Comparison of ENCODE assay signal across 8 cellular contexts in the genomic region with DNA sequence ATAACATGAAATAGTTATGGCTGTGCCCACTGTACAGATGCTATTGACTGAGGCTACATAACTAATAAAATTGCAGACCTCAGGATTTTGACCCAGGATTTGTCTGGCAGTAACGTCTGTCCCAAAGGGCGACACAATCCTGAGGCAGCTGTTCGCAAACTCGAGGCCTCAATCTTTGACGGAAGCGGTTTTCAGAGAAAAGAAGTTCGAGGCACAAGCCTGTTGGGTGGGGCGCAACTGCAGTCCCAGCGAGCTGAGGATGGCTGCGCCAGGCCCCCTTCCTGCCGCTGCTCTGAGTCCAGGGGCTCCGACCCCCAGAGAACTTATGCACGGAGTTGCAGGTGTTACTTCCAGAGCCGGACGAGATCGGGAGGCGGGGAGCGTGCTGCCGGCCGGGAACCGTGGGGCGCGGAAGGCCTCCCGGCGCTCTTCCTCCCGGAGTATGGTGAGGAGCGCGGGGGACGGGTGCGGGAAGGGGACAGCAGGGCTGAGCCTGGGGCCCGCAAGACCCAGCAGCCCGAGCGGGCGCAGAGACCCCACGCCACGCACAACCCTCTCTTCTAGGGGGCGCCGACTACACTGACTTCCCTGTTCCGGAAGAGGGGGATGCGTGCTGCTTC. TPM values are rescaled to one million over a fixed set of nuclear protein-coding genes. Genes with fewer than 3 reads are reported as not detected.
DNase-seq lines count a peak whose midpoint lies in the region; ATAC-seq, FAIRE-seq and TF ChIP-seq lines count a peak whose summit lies in the region.

A gene (plus strand): TSS at position 242 of the 620 bp plus-strand sequence. CDS start 18 bp downstream, at position 260.

- no peak for TF ChIP-seq EP300 in HepG2 (IDR thresholded peaks at IDR 0.05; ENCODE audit: low read depth in 2 of 2, low read length in 2 of 2)
- TF ChIP-seq EP300 in HepG2 (CRISPR knock-in tag; IDR thresholded peaks at IDR 0.05; ENCODE audit: borderline replicate concordance): no peak

- FAIRE-seq in HepG2 (lab: Jason Lieb, UNC): no peak

- H3K36me3 ChIP-seq in liver (ENCODE audit: control insufficient read depth in 4 of 4, insufficient read depth in 3 of 4, low read depth in 1 of 4, low read length in 3 of 4) (peaks cover 0 to 5% (median under 1%) of the 10 kb centered on the region in 4 donors), HepG2 (replicated peaks in 1 of 2; ENCODE audit: control insufficient read depth in 1 of 2, insufficient read depth in 2 of 2, low read length in 2 of 2) (no peaks in the 10 kb centered on the region), iPS-18a (ENCODE audit: control insufficient read depth, low read depth, low read length) (no peaks in the 10 kb centered on the region)

- CTCF ChIA-PET in HepG2 (lab: Yijun Ruan, JAX; ENCODE audit: low intra/inter-chr PET ratio, low total read pairs): no interaction called here

- BruUV-seq in HepG2 (replicated peaks; lab: Mats Ljungman, UMichigan): no TSS peak

- TF ChIP-seq CTCF in liver (IDR thresholded peaks at IDR 0.05; ENCODE audit: low read depth, low read length, missing input control) (no peak), HepG2 (CRISPR knock-in tag; IDR thresholded peaks at IDR 0.05) (no peak)

- ATAC-seq in HepG2 (no peak), GM18517 (IDR thresholded peaks at IDR 0.05; ENCODE audit: unreplicated experiment) (no peak)

- no peak within 1 kb of the TSS for H2AFZ ChIP-seq in HepG2 (ENCODE audit: low read length)

- TF ChIP-seq RAD21 in liver (IDR thresholded peaks at IDR 0.05): no peak
- TF ChIP-seq RAD21 in HepG2 (CRISPR knock-in tag; IDR thresholded peaks at IDR 0.05): no peak

- peak within 1 kb of the TSS in 1 of 2 donors; percentile 36 for H3K9ac ChIP-seq in liver (ENCODE audit: low read depth in 1 of 2, low read length in 2 of 2)
- no peak within 1 kb of the TSS for H3K9ac ChIP-seq in HepG2 (ENCODE audit: insufficient read depth, low read depth, low read length)
- H3K9ac ChIP-seq in iPS-18a (ENCODE audit: low read length): no peak within 1 kb of the TSS

- POLR2A ChIA-PET in HepG2 (lab: Yijun Ruan, JAX): no interaction called here

- peaks cover 4 to 12% (median 9%) of the 10 kb centered on the region in 4 donors for H3K4me1 ChIP-seq in liver (ENCODE audit: control insufficient read depth in 4 of 4, insufficient read depth in 4 of 4, low read length in 3 of 4)
- peaks cover 24% of the 10 kb centered on the region for H3K4me1 ChIP-seq in HepG2 (ENCODE audit: insufficient read depth, low read length)
- H3K4me1 ChIP-seq in iPS-18a (ENCODE audit: control insufficient read depth, low read depth, low read length): peaks cover 5% of the 10 kb centered on the region

- H4K20me1 ChIP-seq in HepG2 (ENCODE audit: insufficient read depth, low read length): no peaks in the 10 kb centered on the region

- 20% methylated on average over 40 of the region's 40 CpGs for WGBS in liver
- WGBS in HepG2 (ENCODE audit: low lambda C conversion rate): 85% methylated on average over 19 of the region's 40 CpGs

- intact Hi-C loops in HepG2 (cut with micrococcal nuclease; ENCODE audit: unreplicated experiment): no loop called here

- no peaks in the 10 kb centered on the region for H3K79me2 ChIP-seq in HepG2 (ENCODE audit: insufficient read depth, low read length)

- H3K9me3 ChIP-seq in liver (ENCODE audit: control insufficient read depth in 4 of 4, low read length in 3 of 4): peaks cover 0 to 7% (median 4%) of the 10 kb centered on the region in 4 donors
- H3K9me3 ChIP-seq in HepG2 (ENCODE audit: low read length): peaks cover 13% of the 10 kb centered on the region
- H3K9me3 ChIP-seq in iPS-18a (ENCODE audit: control insufficient read depth, low read depth, low read length): peaks cover 10% of the 10 kb centered on the region

- in situ Hi-C loops in HepG2 (cut with HindIII; ENCODE audit: extremely low pct_ligation_motif_present, low pct_unique_long_range_greater_than_20kb): no loop called here

- no peaks in the 10 kb centered on the region for H3K27me3 ChIP-seq in liver (ENCODE audit: control insufficient read depth in 4 of 4, insufficient read depth in 4 of 4, low read length in 3 of 4)
- H3K27me3 ChIP-seq in HepG2 (ENCODE audit: control insufficient read depth in 1 of 2, insufficient read depth in 2 of 2, low read length in 2 of 2): no peaks in the 10 kb centered on the region
- peaks cover 18% of the 10 kb centered on the region for H3K27me3 ChIP-seq in iPS-18a (ENCODE audit: control insufficient read depth, insufficient read depth, low read length)

- H3K4me2 ChIP-seq in HepG2 (ENCODE audit: low read depth, low read length): no peak within 1 kb of the TSS

- H3K4me3 ChIP-seq in liver (ENCODE audit: low read depth in 1 of 3, low read length in 3 of 3): peak within 1 kb of the TSS; percentile 33 to 57 (median 45)
- no peak within 1 kb of the TSS for H3K4me3 ChIP-seq in HepG2 (replicated peaks in 1 of 3; ENCODE audit: insufficient read depth in 1 of 3, low read depth in 2 of 3, low read length in 3 of 3)
- H3K4me3 ChIP-seq in iPS-18a (ENCODE audit: low read length): peak within 1 kb of the TSS; percentile 49

- DNase-seq in HepG2 (ENCODE audit: low spot score) (no peak), NCI-H128 (lab: John Stamatoyannopoulos, UW; ENCODE audit: unreplicated experiment) (no peak), cerebellar cortex (ENCODE audit: low spot score) (no peak)
- peak; percentile 38 for DNase-seq in activated naive CD4-positive, alpha-beta T cell treated with anti-CD3 and anti-CD28 coated beads, Interleukin-2, amount 50 U/mL, for 16 hours
- peak; percentile 31 for DNase-seq in stimulated activated CD4-positive, alpha-beta T cell treated with anti-CD3 and anti-CD28 coated beads, Interleukin-4, amount 100 ng/mL, for 1 hour

- H3K27ac ChIP-seq in liver (ENCODE audit: low read depth in 1 of 2, low read length in 2 of 2) (no peak within 1 kb of the TSS), HepG2 (ENCODE audit: extremely low read length, insufficient read depth, low read length) (no peak within 1 kb of the TSS), iPS-18a (ENCODE audit: low read length) (no peak within 1 kb of the TSS)

- TF ChIP-seq POLR2A in HepG2 (IDR thresholded peaks at IDR 0.05; ENCODE audit: insufficient read depth in 1 of 2, low read depth in 2 of 2, low read length in 2 of 2): no peak

TF ChIP-seq in liver, 16 proteins besides CTCF, POLR2A, EP300 and RAD21 (continues in another document):
- no peak for TF ChIP-seq RXRA (IDR thresholded peaks at IDR 0.05)

TF ChIP-seq in HepG2, 621 proteins besides CTCF, POLR2A, EP300 and RAD21:
- TF ChIP-seq ZNF619 (CRISPR knock-in tag; IDR thresholded peaks at IDR 0.05): no peak
TF ChIP-seq in HepG2: peak in this region for 0.

RNA-seq across cellular contexts. Expression of the gene that starts here (rescaled TPM):
- 1 to 10 TPM; 2.8 to 3.3 TPM for total RNA-seq in liver
- polyA plus RNA-seq in liver: 1 to 10 TPM in 1 of 2 donors, under 1 TPM in 1; 0.28 to 2.1 TPM
- 0.02 TPM in 1 of 2 replicates, not detected in the other for total RNA-seq in HepG2 (2016; rRNA removed; fragmentation: Illumina TruSeq; extraction: Trizol)
- total RNA-seq in HepG2 (2016; cell fraction: cytosol; rRNA removed; fragmentation: Illumina TruSeq; extraction: Trizol; ENCODE audit: low read depth): not detected in 2 replicates
- 0.04 TPM in 1 of 2 replicates, not detected in the other for total RNA-seq in HepG2 (2016; cell fraction: insoluble cytoplasmic fraction; rRNA removed; fragmentation: Illumina TruSeq; extraction: Trizol)
- not detected in 2 replicates for total RNA-seq in HepG2 (2016; cell fraction: membrane; rRNA removed; fragmentation: Illumina TruSeq; extraction: Trizol)
- not detected in 2 replicates for total RNA-seq in HepG2 (2016; cell fraction: nucleus; rRNA removed; fragmentation: Illumina TruSeq; extraction: Trizol)
- not detected in 2 replicates for polyA plus RNA-seq in HepG2 (2011; rRNA removed)
- polyA plus RNA-seq in HepG2 (2011; cell fraction: cytosol; rRNA removed): 0.03 TPM in 1 of 2 replicates, not detected in the other
- polyA plus RNA-seq in HepG2 (2011; cell fraction: nucleus; rRNA removed): 0.33 and 0.39 TPM in 2 replicates
- polyA plus RNA-seq in HepG2 (2012): not detected in 2 replicates
- polyA plus RNA-seq in HepG2 (2016; cell fraction: cytosol; fragmentation: Illumina TruSeq; extraction: Trizol; ENCODE audit: low read depth): not detected in 2 replicates
- polyA plus RNA-seq in HepG2 (2016; cell fraction: insoluble cytoplasmic fraction; fragmentation: Illumina TruSeq; extraction: Trizol; ENCODE audit: low read depth): not detected in 2 replicates
- not detected in 2 replicates for polyA plus RNA-seq in HepG2 (2016; cell fraction: membrane; fragmentation: Illumina TruSeq; extraction: Trizol; ENCODE audit: low read depth)
- not detected in 2 replicates for polyA plus RNA-seq in HepG2 (2016; cell fraction: nucleus; fragmentation: Illumina TruSeq; extraction: Trizol; ENCODE audit: insufficient read depth, low read depth)
- polyA minus RNA-seq in HepG2 (2011; rRNA and poly(A)+ RNA removed; ENCODE audit: low replicate concordance): 0.02 TPM in 1 of 2 replicates, not detected in the other
- not detected in 2 replicates for polyA minus RNA-seq in HepG2 (2011; cell fraction: cytosol; rRNA and poly(A)+ RNA removed)
- polyA minus RNA-seq in HepG2 (2011; cell fraction: nucleus; rRNA and poly(A)+ RNA removed): not detected in 2 replicates

Comparison
In these comparisons a context has a peak if more than half of its experiments do, and no peak if none do; other contexts are left out.
1. H3K4me3 ChIP-seq: peak in liver (3 of 3) and iPS-18a (single experiment); none in HepG2 (0 of 3).
2. DNase-seq: peak in activated naive CD4-positive, alpha-beta T cell treated with anti-CD3 and anti-CD28 coated beads, Interleukin-2, amount 50 U/mL, for 16 hours (single experiment) and stimulated activated CD4-positive, alpha-beta T cell treated with anti-CD3 and anti-CD28 coated beads, Interleukin-4, amount 100 ng/mL, for 1 hour (single experiment); none in HepG2 (single experiment), NCI-H128 (single experiment) and cerebellar cortex (single experiment).